In genomic region chr4:115609631-115610030, GRCh38 we compare ENCODE assay signal across 10 cellular contexts.
"Had no signal": no experiment of that assay in that cellular context is flagged by ENCODE, and none has a peak within 500 bp of the region (broad histone marks: within the 10 kb centered on the region; RNA-seq: fewer than 3 reads in every experiment).

No MANE protein-coding gene starts in this region.

- H3K4me1 ChIP-seq: HAP-1 had no signal

- H3K4me3 ChIP-seq: GM23248, HAP-1, K562 had no signal

- H3K27ac ChIP-seq: GM23248, HL-60 had no signal

- H3K9ac ChIP-seq: GM23248 had no signal

- ATAC-seq: HCT116, K562 had no signal

- H2AFZ ChIP-seq: GM23248 had no signal

- H3K9me3 ChIP-seq: HAP-1 had no signal

- H3K36me3 ChIP-seq: HAP-1 had no signal

- DNase-seq: GM23248, GOT3, H7, HFFc6, IMR-90, KG1 had no signal
